Comparison of ENCODE assay signal across 27 cellular contexts in genomic region chr3:172014145-172014544, GRCh38.
"Had no signal": no experiment of that assay in that cellular context is flagged by ENCODE, and none has a peak within 500 bp of the region (broad histone marks: within the 10 kb centered on the region; RNA-seq: fewer than 3 reads in every experiment).

No MANE protein-coding gene starts in this region.

- H3K9me3 ChIP-seq: lower lobe of right lung, neutrophil, psoas muscle, stomach, testis, thyroid gland, transverse colon, upper lobe of left lung, vagina had no signal

- H3K4me3 ChIP-seq: lower lobe of right lung, neural progenitor cell, psoas muscle, skin epidermis, stomach, testis, thyroid gland, transverse colon, upper lobe of left lung, vagina had no signal

- H3K4me1 ChIP-seq: lower lobe of right lung, parathyroid adenoma, psoas muscle, testis, thyroid gland, upper lobe of left lung, vagina had no signal

- ATAC-seq: lower lobe of right lung; natural killer cell; sciatic nerve; stimulated activated naive B cell treated with anti-CD40 and anti-IgM and Interleukin-4, amounts not matched to agents 10 μg/mL and 1 μg/mL and 100 μg/mL, for 72 hours; stimulated activated naive CD8-positive, alpha-beta T cell treated with anti-CD3 and anti-CD28 coated beads, Interleukin-15, Interleukin-2, amounts not matched to agents 100 U/mL and 50 U/mL, for 24 hours had no signal

- H3K36me3 ChIP-seq: lower lobe of right lung, neural progenitor cell, neutrophil, stomach, thyroid gland, transverse colon, upper lobe of left lung, vagina had no signal

- H3K27ac ChIP-seq: lower lobe of right lung, neural progenitor cell, neutrophil, parathyroid adenoma, psoas muscle, skin epidermis, stomach, testis, thyroid gland, transverse colon, upper lobe of left lung, vagina had no signal

- H3K27me3 ChIP-seq: neural progenitor cell, neutrophil, stomach, testis, thyroid gland, transverse colon, upper lobe of left lung, vagina had no signal

- DNase-seq: hippocampal formation; kidney glomerular epithelial cell; lower lobe of right lung; mammary epithelial cell; mesenchymal stem cell; naive B cell; natural killer cell; nephron progenitor cell; occipital lobe; psoas muscle; stimulated activated CD4-positive, alpha-beta T cell treated with anti-CD3 and anti-CD28 coated beads, Interleukin-12 subunit alpha, Interleukin-12 subunit beta, amount 100 ng/mL, for 4 hours; stimulated activated CD4-positive, alpha-beta T cell treated with anti-CD3 and anti-CD28 coated beads, Interleukin-15, amount 100 ng/mL, for 24 hours; stimulated activated CD4-positive, alpha-beta T cell treated with anti-CD3 and anti-CD28 coated beads, Interleukin-2, amount 100 ng/mL, for 24 hours; stimulated activated CD4-positive, alpha-beta T cell treated with anti-CD3 and anti-CD28 coated beads, Interleukin-4, amount 100 ng/mL, for 1 hour; stimulated activated naive B cell treated with anti-CD40 and anti-IgM and Interleukin-4, amounts not matched to agents 10 μg/mL and 1 μg/mL and 100 μg/mL, for 72 hours; stimulated activated naive CD8-positive, alpha-beta T cell treated with anti-CD3 and anti-CD28 coated beads, Interleukin-15, Interleukin-2, amounts not matched to agents 100 U/mL and 50 U/mL, for 24 hours; stomach; testis; thyroid gland; transverse colon; upper lobe of left lung had no signal
